Comparison of ENCODE assay signal across 1 cellular context in the genomic region with DNA sequence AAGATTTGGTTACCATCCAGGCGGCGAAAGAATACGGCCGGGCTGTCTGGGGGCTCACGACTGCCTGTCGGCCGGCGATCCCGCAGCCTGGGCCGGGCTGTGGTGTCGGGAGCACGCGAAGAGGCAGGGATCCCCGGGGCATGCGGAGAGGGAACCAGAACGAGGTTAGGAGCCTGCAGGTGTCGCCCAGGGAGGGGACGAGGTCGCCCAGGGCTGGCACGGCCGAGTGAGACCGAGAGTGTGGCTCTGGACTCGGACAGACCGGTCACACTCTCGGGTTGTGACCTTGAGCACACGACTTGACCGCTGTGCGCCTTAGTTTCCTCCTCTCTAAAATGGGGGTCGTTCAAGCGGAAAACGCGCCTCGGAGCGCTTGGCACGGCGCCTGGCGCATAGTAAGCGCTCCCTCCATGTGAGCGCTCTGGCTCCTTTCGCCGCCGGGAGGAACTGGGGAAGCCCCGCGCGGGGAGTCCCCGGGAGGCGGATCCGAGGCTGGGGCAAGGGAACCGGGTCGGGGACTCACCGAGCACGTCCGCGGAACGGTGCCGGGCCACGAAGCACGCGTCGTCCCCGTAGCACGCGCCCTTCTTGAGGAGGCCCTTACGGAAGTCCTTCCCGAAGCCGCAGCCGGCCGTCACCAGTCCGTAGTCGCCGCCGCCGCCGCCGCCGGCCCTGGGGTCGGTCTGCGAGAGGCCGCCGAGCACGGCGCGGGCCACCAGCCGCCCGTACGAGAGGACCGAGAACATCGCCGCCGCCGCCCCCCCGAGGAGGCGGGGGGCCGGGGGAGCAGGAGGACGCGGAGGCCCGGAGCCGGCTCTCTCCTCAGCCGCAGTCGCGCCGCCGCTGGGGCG.
TF ChIP-seq lines count a peak whose summit lies in the region.

No MANE protein-coding gene starts in this region.

TF ChIP-seq in GM12878, 131 proteins besides CTCF, POLR2A, EP300 and RAD21 (continued from another document and continues in another):
- TF ChIP-seq SPI1 (IDR thresholded peaks at IDR 0.05; ENCODE audit: borderline replicate concordance, insufficient read depth, low read depth, low read length), result peak; percentile 42; the same call in 1 of the 2 replicates
- no peak for TF ChIP-seq IRF4 (IDR thresholded peaks at IDR 0.05; ENCODE audit: low read depth, low read length)
- TF ChIP-seq ZBED1 (IDR thresholded peaks at IDR 0.05; ENCODE audit: borderline replicate concordance), result no peak
- TF ChIP-seq HDAC6 (IDR thresholded peaks at IDR 0.05; ENCODE audit: unreplicated experiment), result peak; percentile 45
- TF ChIP-seq ELK1 (IDR thresholded peaks at IDR 0.05; ENCODE audit: low read depth, low read length), result no peak
- TF ChIP-seq E2F8 (IDR thresholded peaks at IDR 0.05; ENCODE audit: low read depth, partially characterized antibody), result no peak
- no peak for TF ChIP-seq ZBTB40 (IDR thresholded peaks at IDR 0.05; ENCODE audit: borderline replicate concordance)
- TF ChIP-seq CBX5 (IDR thresholded peaks at IDR 0.05; ENCODE audit: low read depth), result no peak
- TF ChIP-seq RCOR1 (conservative IDR thresholded peaks at IDR 0.05; ENCODE audit: low read depth, low read length), result no peak
- no peak for TF ChIP-seq GABPA (IDR thresholded peaks at IDR 0.05; ENCODE audit: low read depth)
- TF ChIP-seq ZNF217 (IDR thresholded peaks at IDR 0.05), result peak; percentile 54; the same call in 1 of the 2 replicates
- TF ChIP-seq, protein P1, sequence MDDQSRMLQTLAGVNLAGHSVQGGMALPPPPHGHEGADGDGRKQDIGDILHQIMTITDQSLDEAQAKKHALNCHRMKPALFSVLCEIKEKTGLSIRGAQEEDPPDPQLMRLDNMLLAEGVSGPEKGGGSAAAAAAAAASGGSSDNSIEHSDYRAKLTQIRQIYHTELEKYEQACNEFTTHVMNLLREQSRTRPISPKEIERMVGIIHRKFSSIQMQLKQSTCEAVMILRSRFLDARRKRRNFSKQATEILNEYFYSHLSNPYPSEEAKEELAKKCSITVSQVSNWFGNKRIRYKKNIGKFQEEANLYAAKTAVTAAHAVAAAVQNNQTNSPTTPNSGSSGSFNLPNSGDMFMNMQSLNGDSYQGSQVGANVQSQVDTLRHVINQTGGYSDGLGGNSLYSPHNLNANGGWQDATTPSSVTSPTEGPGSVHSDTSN (IDR thresholded peaks at IDR 0.05; ENCODE audit: insufficient replicate concordance, low read depth, low read length), result no peak
- TF ChIP-seq IRF3 (IDR thresholded peaks at IDR 0.05), result no peak
- peak; percentile 92 for TF ChIP-seq HDGF (IDR thresholded peaks at IDR 0.05)
- no peak for TF ChIP-seq RFX5 (IDR thresholded peaks at IDR 0.05; ENCODE audit: low read depth, low read length)
- no peak for TF ChIP-seq TBL1XR1 (IDR thresholded peaks at IDR 0.05; ENCODE audit: low read depth, low read length)
- TF ChIP-seq, protein P2, sequence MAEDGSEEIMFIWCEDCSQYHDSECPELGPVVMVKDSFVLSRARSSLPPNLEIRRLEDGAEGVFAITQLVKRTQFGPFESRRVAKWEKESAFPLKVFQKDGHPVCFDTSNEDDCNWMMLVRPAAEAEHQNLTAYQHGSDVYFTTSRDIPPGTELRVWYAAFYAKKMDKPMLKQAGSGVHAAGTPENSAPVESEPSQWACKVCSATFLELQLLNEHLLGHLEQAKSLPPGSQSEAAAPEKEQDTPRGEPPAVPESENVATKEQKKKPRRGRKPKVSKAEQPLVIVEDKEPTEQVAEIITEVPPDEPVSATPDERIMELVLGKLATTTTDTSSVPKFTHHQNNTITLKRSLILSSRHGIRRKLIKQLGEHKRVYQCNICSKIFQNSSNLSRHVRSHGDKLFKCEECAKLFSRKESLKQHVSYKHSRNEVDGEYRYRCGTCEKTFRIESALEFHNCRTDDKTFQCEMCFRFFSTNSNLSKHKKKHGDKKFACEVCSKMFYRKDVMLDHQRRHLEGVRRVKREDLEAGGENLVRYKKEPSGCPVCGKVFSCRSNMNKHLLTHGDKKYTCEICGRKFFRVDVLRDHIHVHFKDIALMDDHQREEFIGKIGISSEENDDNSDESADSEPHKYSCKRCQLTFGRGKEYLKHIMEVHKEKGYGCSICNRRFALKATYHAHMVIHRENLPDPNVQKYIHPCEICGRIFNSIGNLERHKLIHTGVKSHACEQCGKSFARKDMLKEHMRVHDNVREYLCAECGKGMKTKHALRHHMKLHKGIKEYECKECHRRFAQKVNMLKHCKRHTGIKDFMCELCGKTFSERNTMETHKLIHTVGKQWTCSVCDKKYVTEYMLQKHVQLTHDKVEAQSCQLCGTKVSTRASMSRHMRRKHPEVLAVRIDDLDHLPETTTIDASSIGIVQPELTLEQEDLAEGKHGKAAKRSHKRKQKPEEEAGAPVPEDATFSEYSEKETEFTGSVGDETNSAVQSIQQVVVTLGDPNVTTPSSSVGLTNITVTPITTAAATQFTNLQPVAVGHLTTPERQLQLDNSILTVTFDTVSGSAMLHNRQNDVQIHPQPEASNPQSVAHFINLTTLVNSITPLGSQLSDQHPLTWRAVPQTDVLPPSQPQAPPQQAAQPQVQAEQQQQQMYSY (CRISPR knock-in tag; IDR thresholded peaks at IDR 0.05), result no peak
- TF ChIP-seq BMI1 (IDR thresholded peaks at IDR 0.05; ENCODE audit: borderline replicate concordance), result no peak
- no peak for TF ChIP-seq RAD51 (IDR thresholded peaks at IDR 0.05)
- TF ChIP-seq EZH2 (IDR thresholded peaks at IDR 0.05; ENCODE audit: borderline replicate concordance, control insufficient read depth, low read depth, low read length), result no peak
- TF ChIP-seq DPF2 (IDR thresholded peaks at IDR 0.05), result peak; percentile 89
- no peak for TF ChIP-seq TCF12 (IDR thresholded peaks at IDR 0.05; ENCODE audit: low read depth, low read length)
- no peak for TF ChIP-seq KDM1A (IDR thresholded peaks at IDR 0.05; ENCODE audit: borderline replicate concordance)
- TF ChIP-seq FOXK2 (IDR thresholded peaks at IDR 0.05), result no peak
- TF ChIP-seq CHD1 (IDR thresholded peaks at IDR 0.05; ENCODE audit: low read depth, low read length), result no peak; the same call in 1 of the 2 replicates
- peak; percentile 96 for TF ChIP-seq LARP7 (IDR thresholded peaks at IDR 0.05)
- peak; percentile 95 for TF ChIP-seq ESRRA (IDR thresholded peaks at IDR 0.05; ENCODE audit: low read length)
- peak; percentile 58 for TF ChIP-seq TAF1 (IDR thresholded peaks at IDR 0.05; ENCODE audit: borderline replicate concordance, low read depth, low read length)
- TF ChIP-seq JUNB (IDR thresholded peaks at IDR 0.05), result no peak
- TF ChIP-seq SMARCA5 (IDR thresholded peaks at IDR 0.05), result no peak; the same call in none of the 2 replicates
- TF ChIP-seq NFXL1 (IDR thresholded peaks at IDR 0.05; ENCODE audit: borderline replicate concordance), result no peak
- TF ChIP-seq SUZ12 (IDR thresholded peaks at IDR 0.05; ENCODE audit: unreplicated experiment), result no peak
- TF ChIP-seq NR2C2 (IDR thresholded peaks at IDR 0.05; ENCODE audit: borderline replicate concordance, control insufficient read depth, insufficient read length, low read depth), result no peak
- no peak for TF ChIP-seq POLR2AphosphoS2 (IDR thresholded peaks at IDR 0.05; ENCODE audit: low read depth, low read length)
- TF ChIP-seq, protein P3, sequence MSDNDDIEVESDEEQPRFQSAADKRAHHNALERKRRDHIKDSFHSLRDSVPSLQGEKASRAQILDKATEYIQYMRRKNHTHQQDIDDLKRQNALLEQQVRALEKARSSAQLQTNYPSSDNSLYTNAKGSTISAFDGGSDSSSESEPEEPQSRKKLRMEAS (IDR thresholded peaks at IDR 0.05; ENCODE audit: low read depth, low read length), result peak; percentile 56; the same call in 1 of the 2 replicates
- 0 out of 2 replicates have a peak, but pooled peaks have one; percentile 53 for TF ChIP-seq RELB (IDR thresholded peaks at IDR 0.05; ENCODE audit: low read depth)
- peak; percentile 76; the same call in 1 of the 2 replicates for TF ChIP-seq MXI1 (IDR thresholded peaks at IDR 0.05; ENCODE audit: low read depth, low read length)
- no peak for TF ChIP-seq SREBF2 (IDR thresholded peaks at IDR 0.05; ENCODE audit: low read length)
- TF ChIP-seq POLR2AphosphoS5 (IDR thresholded peaks at IDR 0.05; ENCODE audit: low read length), result peak; percentile 61; the same call in 1 of the 2 replicates
